ENCODE assay signal across 23 cellular contexts in the genomic region with DNA sequence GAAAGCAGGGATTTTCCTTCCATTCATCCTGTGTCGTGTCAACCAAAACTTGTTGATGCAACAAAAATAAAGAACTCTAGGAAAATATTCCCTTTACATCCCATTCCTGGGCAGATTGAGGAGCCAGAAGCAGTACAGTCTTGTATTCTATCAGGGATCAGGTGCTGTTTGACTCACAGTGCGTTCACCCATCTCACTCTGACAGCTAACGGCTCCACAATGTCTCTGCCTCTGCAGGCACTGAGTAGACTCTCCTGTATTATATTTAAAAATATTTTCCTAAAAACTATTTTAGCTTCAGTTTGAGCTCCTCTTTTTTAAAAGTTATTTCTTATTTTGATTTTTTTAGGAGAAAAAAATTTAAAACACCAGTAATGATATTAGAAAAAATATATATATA.
"Had no signal": no experiment of that assay in that cellular context is flagged by ENCODE, and none has a peak within 500 bp of the region (broad histone marks: within the 10 kb centered on the region; RNA-seq: fewer than 3 reads in every experiment).

No MANE protein-coding gene starts in this region.

- H3K27ac ChIP-seq: RWPE1, SJCRH30 had no signal

- H3K36me3 ChIP-seq: MG63, SJCRH30 had no signal

- H3K27me3 ChIP-seq: MG63, SJCRH30 had no signal

- DNase-seq: IMR-90, Karpas-422, KG1, MG63, NCI-H1092, NCI-H1105 treated with DMSO at 0.1 percent for 48 hours, NCI-H1417 treated with DMSO at 0.1 percent for 48 hours, NCI-H146, NCI-H1694 treated with DMSO at 0.1 percent for 48 hours, NCI-H1930, NCI-H2081, NCI-H226, NCI-H446, NCI-H510A, NCI-H524 treated with DMSO at 0.1 percent for 48 hours, NCI-H69, NCI-H774, SHP77 treated with DMSO at 0.1 percent for 48 hours, SJCRH30 had no signal

- H3K4me3 ChIP-seq: MG63, SJCRH30 had no signal

- ATAC-seq: HepG2, SK-N-SH treated with all-trans-retinoic acid at 6 μM for 48 hours had no signal

- H3K4me1 ChIP-seq: SJCRH30 had no signal

- FAIRE-seq: HepG2, RCC 7860 had no signal

- H3K9me3 ChIP-seq: MG63, SJCRH30 had no signal
